ENCODE assay signal across 10 cellular contexts in genomic region chr5:149128023-149128875, GRCh38. TPM values are rescaled to one million over a fixed set of nuclear protein-coding genes. Genes with fewer than 3 reads are reported as not detected.
DNase-seq lines count a peak whose midpoint lies in the region; ATAC-seq, FAIRE-seq and TF ChIP-seq lines count a peak whose summit lies in the region.
"Had no signal": no experiment of that assay in that cellular context is flagged by ENCODE, and none has a peak within 500 bp of the region (broad histone marks: within the 10 kb centered on the region; RNA-seq: fewer than 3 reads in every experiment).

No MANE protein-coding gene starts in this region.

- peak; percentile 79 for TF ChIP-seq RAD21 in HCT116 (IDR thresholded peaks at IDR 0.05; ENCODE audit: low read depth)

- H3K36me3 ChIP-seq in HCT116 (ENCODE audit: control insufficient read depth in 1 of 2, insufficient read depth in 2 of 2, low read length in 2 of 2) (no peaks in the 10 kb centered on the region), Panc1 (ENCODE audit: control insufficient read depth, insufficient read depth, low read length) (no peaks in the 10 kb centered on the region), endothelial cell of umbilical vein (ENCODE audit: control insufficient read depth in 2 of 2, extremely low read depth in 1 of 2, insufficient read depth in 2 of 2, low read length in 2 of 2) (no peaks in the 10 kb centered on the region)
- no peaks in the 10 kb centered on the region for H3K36me3 ChIP-seq in naive thymus-derived CD4-positive, alpha-beta T cell (ENCODE audit: control insufficient read depth in 2 of 3, insufficient read depth in 3 of 3, low read length in 3 of 3)

- no peaks in the 10 kb centered on the region for H4K20me1 ChIP-seq in HCT116 (ENCODE audit: insufficient read depth)
- no peaks in the 10 kb centered on the region for H4K20me1 ChIP-seq in endothelial cell of umbilical vein (replicated peaks; ENCODE audit: control insufficient read depth, extremely low read depth, insufficient read depth, low read length)

- DNase-seq in activated CD4-positive, alpha-beta T cell treated with anti-CD3 and anti-CD28 coated beads, Interleukin-2, amount 10 ng/mL, durations not matched to agents 24 days and 14 days: peak; percentile 60
- no peak for DNase-seq in activated CD4-positive, alpha-beta T cell treated with anti-CD3 and anti-CD28 coated beads, Interleukin-2, amount 50 U/mL, for 1 hour
- no peak for DNase-seq in HCT116 (ENCODE audit: low read depth, low spot score)
- no peak for DNase-seq in Panc1 (ENCODE audit: low read depth, low spot score)
- DNase-seq in endothelial cell of umbilical vein (ENCODE audit: low read depth, low spot score): peak; percentile 16
- DNase-seq in naive thymus-derived CD4-positive, alpha-beta T cell: peak in 1 of 9 donors; percentile 8
- no peak for DNase-seq in T-helper 2 cell
- DNase-seq in SHP77 treated with DMSO at 0.1 percent for 48 hours (lab: John Stamatoyannopoulos, UW): no peak

- FAIRE-seq in endothelial cell of umbilical vein (lab: Jason Lieb, UNC): peak; percentile 78
- FAIRE-seq: GM18507 had no signal

- CTCF ChIA-PET in HCT116 (lab: Charles Lee) (interaction anchor here (1.0 to 1.1 kb wide), 2 partner anchors 14 to 136 kb away, joined by 3 to 4 read pairs; no protein-coding TSS in a partner anchor), Panc1 (lab: Charles Lee) (no interaction called here), endothelial cell of umbilical vein (lab: Charles Lee) (interaction anchor here (1.0 to 5.0 kb wide), 2 partner anchors 101 to 137 kb away, joined by 4 to 39 read pairs; no protein-coding TSS in a partner anchor)
- CTCF ChIA-PET in naive thymus-derived CD4-positive, alpha-beta T cell (lab: Charles Lee): no interaction called here

- H3K9ac ChIP-seq in HCT116 (ENCODE audit: low read length): no peak overlapping the region
- no peak overlapping the region for H3K9ac ChIP-seq in endothelial cell of umbilical vein (replicated peaks; ENCODE audit: extremely low read depth, insufficient read depth, low read length)

- no peaks in the 10 kb centered on the region for H3K9me2 ChIP-seq in HCT116 (ENCODE audit: insufficient read depth)

- no peak overlapping the region for H3K4me3 Mint-ChIP-seq in activated CD4-positive, alpha-beta T cell treated with anti-CD3 and anti-CD28 coated beads, Interleukin-2, amount 10 ng/mL, durations not matched to agents 24 days and 14 days
- H3K4me3 Mint-ChIP-seq in naive thymus-derived CD4-positive, alpha-beta T cell: no peak overlapping the region
- H3K4me3 Mint-ChIP-seq: activated naive CD8-positive, alpha-beta T cell had no signal

- no TSS peak for BruUV-seq in HCT116 (replicated peaks; lab: Mats Ljungman, UMichigan)
- no TSS peak for BruUV-seq in Panc1 (replicated peaks; lab: Mats Ljungman, UMichigan)
- no TSS peak for BruUV-seq in endothelial cell of umbilical vein (replicated peaks; lab: Mats Ljungman, UMichigan)

- RAD21 ChIA-PET in HCT116 (lab: Charles Lee; ENCODE audit: low non-redundant PET in 1 of 2, low total read pairs in 2 of 2, uncharacterized antibody in 2 of 2, unreplicated experiment in 2 of 2): no interaction called here

- H3K9me1 ChIP-seq in endothelial cell of umbilical vein (replicated peaks; ENCODE audit: control insufficient read depth, extremely low read depth, insufficient read depth, low read length): no peaks in the 10 kb centered on the region

- H3K27ac Mint-ChIP-seq in activated CD4-positive, alpha-beta T cell treated with anti-CD3 and anti-CD28 coated beads, Interleukin-2, amount 10 ng/mL, durations not matched to agents 24 days and 14 days: no peak overlapping the region
- no peak overlapping the region for H3K27ac Mint-ChIP-seq in naive thymus-derived CD4-positive, alpha-beta T cell
- H3K27ac Mint-ChIP-seq: activated naive CD8-positive, alpha-beta T cell had no signal

- peak; percentile 90 for ATAC-seq in HCT116
- ATAC-seq in Panc1: peak; percentile 88
- peak; percentile 67 for ATAC-seq in naive thymus-derived CD4-positive, alpha-beta T cell

- H3K4me1 ChIP-seq in HCT116 (ENCODE audit: control insufficient read depth in 1 of 2, insufficient read depth in 2 of 2, low read length in 2 of 2) (peaks cover 0 to 26% of the 10 kb centered on the region in 2 experiments; a peak in 2 of 4 replicates), Panc1 (ENCODE audit: control insufficient read depth, insufficient read depth, low read length) (no peaks in the 10 kb centered on the region), endothelial cell of umbilical vein (ENCODE audit: control insufficient read depth, extremely low read depth, insufficient read depth, low read length) (peaks cover 12% of the 10 kb centered on the region)
- H3K4me1 ChIP-seq in naive thymus-derived CD4-positive, alpha-beta T cell (ENCODE audit: control insufficient read depth in 2 of 2, insufficient read depth in 2 of 2, low read length in 2 of 2): no peaks in the 10 kb centered on the region

- H3K79me2 ChIP-seq in HCT116 (ENCODE audit: insufficient read depth, low read length) (no peaks in the 10 kb centered on the region), endothelial cell of umbilical vein (ENCODE audit: control insufficient read depth, insufficient read depth, low read length) (no peaks in the 10 kb centered on the region)

- no peak overlapping the region for H3K4me3 ChIP-seq in HCT116 (replicated peaks in 1 of 2; ENCODE audit: low read depth in 1 of 2, low read length in 2 of 2)
- no peak overlapping the region for H3K4me3 ChIP-seq in Panc1 (ENCODE audit: low read depth in 2 of 2, low read length in 2 of 2)
- no peak overlapping the region for H3K4me3 ChIP-seq in endothelial cell of umbilical vein (replicated peaks in 1 of 3; ENCODE audit: insufficient read depth in 1 of 3, low read depth in 1 of 3, low read length in 3 of 3)
- H3K4me3 ChIP-seq in naive thymus-derived CD4-positive, alpha-beta T cell (ENCODE audit: low read length): no peak overlapping the region

- POLR2A ChIA-PET in HCT116 (lab: Charles Lee) (no interaction called here), Panc1 (lab: Charles Lee) (no interaction called here), endothelial cell of umbilical vein (lab: Charles Lee) (no interaction called here)
- POLR2A ChIA-PET in naive thymus-derived CD4-positive, alpha-beta T cell (lab: Charles Lee): no interaction called here

- in situ Hi-C loops in Panc1 (cut with HindIII; ENCODE audit: low pct_unique_long_range_greater_than_20kb, low sequenced_read_pairs): loop anchor here (25.0 kb wide), 1 partner anchor 134 kb away; the partner anchor contains the start of gene AFAP1L1

- H3K9me3 Mint-ChIP-seq in activated CD4-positive, alpha-beta T cell treated with anti-CD3 and anti-CD28 coated beads, Interleukin-2, amount 10 ng/mL, durations not matched to agents 24 days and 14 days: no peaks in the 10 kb centered on the region
- H3K9me3 Mint-ChIP-seq in naive thymus-derived CD4-positive, alpha-beta T cell: no peaks in the 10 kb centered on the region

- H3K36me3 Mint-ChIP-seq in activated CD4-positive, alpha-beta T cell treated with anti-CD3 and anti-CD28 coated beads, Interleukin-2, amount 10 ng/mL, durations not matched to agents 24 days and 14 days (ENCODE audit: low read depth): no peaks in the 10 kb centered on the region
- no peaks in the 10 kb centered on the region for H3K36me3 Mint-ChIP-seq in naive thymus-derived CD4-positive, alpha-beta T cell
- H3K36me3 Mint-ChIP-seq: activated naive CD8-positive, alpha-beta T cell had no signal

- H3K27me3 ChIP-seq in HCT116 (ENCODE audit: insufficient read depth, low read length): no peaks in the 10 kb centered on the region
- no peaks in the 10 kb centered on the region for H3K27me3 ChIP-seq in Panc1 (ENCODE audit: control insufficient read depth, insufficient read depth, low read length)
- no peaks in the 10 kb centered on the region for H3K27me3 ChIP-seq in endothelial cell of umbilical vein (ENCODE audit: control insufficient read depth in 2 of 2, insufficient read depth in 2 of 2, low read length in 2 of 2)
- H3K27me3 ChIP-seq in naive thymus-derived CD4-positive, alpha-beta T cell (ENCODE audit: control insufficient read depth in 2 of 2, insufficient read depth in 2 of 2, low read length in 2 of 2): no peaks in the 10 kb centered on the region

- TF ChIP-seq CTCF in HCT116 (IDR thresholded peaks at IDR 0.05 in 2 of 3, conservative IDR thresholded peaks at IDR 0.05 in 1 of 3; ENCODE audit: borderline replicate concordance in 1 of 3, insufficient read depth in 1 of 3, low read depth in 2 of 3, low read length in 2 of 3) (peak; percentile 84 to 94 (median 87); a peak in 5 of 6 replicates), Panc1 (IDR thresholded peaks at IDR 0.05) (peak; percentile 94), endothelial cell of umbilical vein (IDR thresholded peaks at IDR 0.05; ENCODE audit: extremely low read depth in 1 of 2, insufficient read depth in 1 of 2, low read depth in 1 of 2, low read length in 2 of 2) (peak; percentile 75 to 80)

- no peaks in the 10 kb centered on the region for H3K9me3 ChIP-seq in HCT116 (ENCODE audit: control insufficient read depth in 1 of 2, insufficient read depth in 1 of 2, low read depth in 1 of 2, low read length in 2 of 2)
- no peaks in the 10 kb centered on the region for H3K9me3 ChIP-seq in Panc1 (ENCODE audit: control insufficient read depth, insufficient read depth, low read depth, low read length)
- H3K9me3 ChIP-seq in endothelial cell of umbilical vein (replicated peaks; ENCODE audit: control insufficient read depth, insufficient read depth, low read length): no peaks in the 10 kb centered on the region
- H3K9me3 ChIP-seq in naive thymus-derived CD4-positive, alpha-beta T cell (ENCODE audit: control insufficient read depth in 2 of 3, low read length in 3 of 3): no peaks in the 10 kb centered on the region

- no peaks in the 10 kb centered on the region for H3K4me1 Mint-ChIP-seq in activated CD4-positive, alpha-beta T cell treated with anti-CD3 and anti-CD28 coated beads, Interleukin-2, amount 10 ng/mL, durations not matched to agents 24 days and 14 days
- no peaks in the 10 kb centered on the region for H3K4me1 Mint-ChIP-seq in naive thymus-derived CD4-positive, alpha-beta T cell

- H3K4me2 ChIP-seq in HCT116 (ENCODE audit: low read length) (no peak overlapping the region), endothelial cell of umbilical vein (ENCODE audit: insufficient read depth, low read length) (no peak overlapping the region)

- peak overlapping the region; percentile 92 for H2AFZ ChIP-seq in HCT116 (ENCODE audit: low read depth, low read length, poor library complexity, severe bottlenecking)
- no peak overlapping the region for H2AFZ ChIP-seq in endothelial cell of umbilical vein (ENCODE audit: low read depth, low read length)

- TF ChIP-seq POLR2A in HCT116 (IDR thresholded peaks at IDR 0.05; ENCODE audit: borderline replicate concordance, extremely low read depth, insufficient read depth, insufficient read length) (no peak), endothelial cell of umbilical vein (IDR thresholded peaks at IDR 0.05; ENCODE audit: low read depth, low read length) (no peak)

- H3K27me3 Mint-ChIP-seq in activated CD4-positive, alpha-beta T cell treated with anti-CD3 and anti-CD28 coated beads, Interleukin-2, amount 10 ng/mL, durations not matched to agents 24 days and 14 days: peaks cover 15% of the 10 kb centered on the region
- H3K27me3 Mint-ChIP-seq in naive thymus-derived CD4-positive, alpha-beta T cell: peaks cover 5 to 20% (median 14%) of the 10 kb centered on the region in 5 donors

- H3K27ac ChIP-seq in HCT116 (ENCODE audit: low read depth, low read length): no peak overlapping the region
- H3K27ac ChIP-seq in Panc1 (ENCODE audit: low read length): no peak overlapping the region
- no peak overlapping the region for H3K27ac ChIP-seq in endothelial cell of umbilical vein (ENCODE audit: insufficient read depth, low read depth, low read length)
- no peak overlapping the region for H3K27ac ChIP-seq in naive thymus-derived CD4-positive, alpha-beta T cell (ENCODE audit: low read depth, low read length)

- dilution Hi-C loops in endothelial cell of umbilical vein (cut with MboI; ENCODE audit: extremely low pct_ligation_motif_present, low sequenced_read_pairs): no loop called here

- intact Hi-C loops in activated CD4-positive, alpha-beta T cell treated with anti-CD3 and anti-CD28 coated beads, Interleukin-2, amount 10 ng/mL, durations not matched to agents 24 days and 14 days (cut with micrococcal nuclease): no loop called here
- intact Hi-C loops in HCT116 (cut with micrococcal nuclease) (no loop called here), Panc1 (cut with micrococcal nuclease; ENCODE audit: unreplicated experiment) (loop anchor here (2.0 kb wide), 1 partner anchor 101 kb away; no protein-coding TSS in a partner anchor), endothelial cell of umbilical vein (cut with micrococcal nuclease) (loop anchor here (1.0 kb wide), 1 partner anchor 395 kb away; no protein-coding TSS in a partner anchor)
- intact Hi-C loops in naive thymus-derived CD4-positive, alpha-beta T cell (cut with micrococcal nuclease): no loop called here

RNA-seq across cellular contexts. Expression of gene ABLIM3, which starts 13.0 kb away (rescaled TPM):
- total RNA-seq in activated CD4-positive, alpha-beta T cell treated with anti-CD3 and anti-CD28 coated beads, Interleukin-2, amount 10 ng/mL, durations not matched to agents 24 days and 14 days: not detected in 2 replicates
- 14.3 TPM for total RNA-seq in HCT116 (2021; ENCODE audit: unreplicated experiment)
- 17.5 and 19.4 TPM in 2 replicates for polyA plus RNA-seq in HCT116 (2012)
- 12.9 TPM for total RNA-seq in Panc1 (2021; ENCODE audit: unreplicated experiment)
- 16.2 TPM for polyA plus RNA-seq in Panc1 (2012; ENCODE audit: insufficient read length)
- 25.7 and 42.1 TPM in 2 replicates for total RNA-seq in endothelial cell of umbilical vein
- polyA plus RNA-seq in endothelial cell of umbilical vein: 14.9 and 16.7 TPM in 2 replicates
- 18.4 and 19.1 TPM in 2 replicates for polyA plus RNA-seq in endothelial cell of umbilical vein (2011; cell fraction: cytosol; rRNA removed)
- polyA plus RNA-seq in endothelial cell of umbilical vein (2011; cell fraction: nucleus; rRNA removed): 50.3 and 58.4 TPM in 2 replicates
- polyA plus RNA-seq in endothelial cell of umbilical vein (2012): 26.0 and 29.4 TPM in 2 replicates
- polyA minus RNA-seq in endothelial cell of umbilical vein: 33.8 and 34.6 TPM in 2 replicates
- polyA minus RNA-seq in endothelial cell of umbilical vein (2011; cell fraction: cytosol; rRNA and poly(A)+ RNA removed): 0.31 TPM
- polyA minus RNA-seq in endothelial cell of umbilical vein (2011; cell fraction: nucleus; rRNA and poly(A)+ RNA removed): 29.8 and 34.3 TPM in 2 replicates
- total RNA-seq in naive thymus-derived CD4-positive, alpha-beta T cell: 1 to 10 TPM in 1 of 5 experiments, under 1 TPM in 1, not detected in 3; 0.08 to 1.3 TPM
- polyA plus RNA-seq in naive thymus-derived CD4-positive, alpha-beta T cell: not detected

Comparison
In these comparisons a context has a peak if more than half of its experiments do, and no peak if none do; other contexts are left out.
1. DNase-seq: peak in activated CD4-positive, alpha-beta T cell treated with anti-CD3 and anti-CD28 coated beads, Interleukin-2, amount 10 ng/mL, durations not matched to agents 24 days and 14 days (single experiment) and endothelial cell of umbilical vein (single experiment); none in activated CD4-positive, alpha-beta T cell treated with anti-CD3 and anti-CD28 coated beads, Interleukin-2, amount 50 U/mL, for 1 hour (single experiment), HCT116 (single experiment), Panc1 (single experiment), T-helper 2 cell (0 of 5) and SHP77 treated with DMSO at 0.1 percent for 48 hours (single experiment).
2. intact Hi-C loops: an anchor here in Panc1 (2.0 kb wide) and endothelial cell of umbilical vein (1.0 kb wide); none called in activated CD4-positive, alpha-beta T cell treated with anti-CD3 and anti-CD28 coated beads, Interleukin-2, amount 10 ng/mL, durations not matched to agents 24 days and 14 days, HCT116 and naive thymus-derived CD4-positive, alpha-beta T cell.
3. CTCF ChIA-PET loops: an anchor here in HCT116 (1.0 to 1.1 kb wide) and endothelial cell of umbilical vein (1.0 to 5.0 kb wide); none called in Panc1 and naive thymus-derived CD4-positive, alpha-beta T cell.
4. Peak in every context shown above with its lines, with median percentiles within 50 percentile points of each other: ATAC-seq and CTCF ChIP-seq.